Comparison of ENCODE assay signal across 11 cellular contexts in the genomic region with DNA sequence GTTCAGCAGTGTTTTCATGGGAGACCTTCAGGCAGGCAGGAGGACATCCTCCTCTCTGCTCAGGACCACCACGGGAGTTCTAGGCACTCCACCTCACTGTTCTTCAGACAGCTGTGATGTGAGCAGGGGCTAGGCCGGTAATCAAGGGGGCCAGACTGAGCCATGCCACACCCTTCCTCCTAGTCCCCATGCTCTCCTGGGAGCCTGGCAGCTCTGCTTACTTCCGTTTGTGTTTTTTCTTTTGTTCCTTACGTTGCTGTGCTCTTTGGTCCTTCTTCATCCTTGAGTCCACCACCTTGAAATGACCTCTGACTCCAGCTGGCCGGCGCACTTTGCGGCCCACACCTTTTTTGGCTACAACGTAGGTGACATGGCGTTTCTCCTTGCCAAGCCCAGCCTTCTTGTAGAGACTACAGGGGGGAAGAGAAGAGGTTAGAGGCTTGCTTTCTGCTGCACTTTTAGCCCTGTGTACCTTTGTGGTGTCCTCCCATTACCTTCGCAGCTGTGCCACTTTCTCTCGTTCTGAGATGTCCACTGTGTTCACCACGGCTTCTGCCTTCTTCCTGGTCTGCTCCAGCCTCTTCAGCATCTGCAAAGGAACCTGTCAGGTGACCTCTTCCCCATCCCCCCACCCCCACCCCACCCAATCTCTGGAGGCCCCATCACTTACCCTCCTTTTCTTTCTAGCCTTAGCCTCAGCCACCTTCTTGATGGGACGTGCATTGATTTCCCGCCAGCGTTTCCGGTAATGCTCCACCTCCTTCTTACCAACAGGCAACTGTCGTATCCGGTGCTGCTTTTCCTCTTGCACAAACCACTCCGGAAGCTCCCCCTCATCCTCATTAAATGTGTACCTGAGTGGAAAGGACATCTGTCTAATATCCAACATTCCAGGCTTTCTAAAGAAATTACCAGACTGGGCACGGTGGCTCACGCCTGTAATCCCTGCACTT. TPM values are rescaled to one million over a fixed set of nuclear protein-coding genes. Genes with fewer than 3 reads are reported as not detected.
DNase-seq lines count a peak whose midpoint lies in the region; ATAC-seq, FAIRE-seq and TF ChIP-seq lines count a peak whose summit lies in the region.
"Had no signal": no experiment of that assay in that cellular context is flagged by ENCODE, and none has a peak within 500 bp of the region (broad histone marks: within the 10 kb centered on the region; RNA-seq: fewer than 3 reads in every experiment).

No MANE protein-coding gene starts in this region.

- RAD21 ChIA-PET in GM12878 (lab: Charles Lee; ENCODE audit: unreplicated experiment) = no interaction called here

- POLR2A ChIA-PET in GM12878 (lab: Charles Lee) = interaction anchor here (0.5 to 1.0 kb wide), 2 partner anchors 20 to 22 kb away, joined by 3 to 5 read pairs; no protein-coding TSS in a partner anchor

- peaks cover 48% of the 10 kb centered on the region for H3K36me3 Mint-ChIP-seq in memory B cell

- H3K9me3 Mint-ChIP-seq in memory B cell = no peaks in the 10 kb centered on the region

- TF ChIP-seq CTCF in GM12878 (IDR thresholded peaks at IDR 0.05 in 2 of 3, conservative IDR thresholded peaks at IDR 0.05 in 1 of 3; ENCODE audit: control insufficient read depth in 2 of 3, extremely low read depth in 1 of 3, insufficient read depth in 1 of 3, low read depth in 3 of 3, low read length in 3 of 3) (no peak), WERI-Rb-1 (IDR thresholded peaks at IDR 0.05; ENCODE audit: low read depth, low read length) (no peak), vagina (IDR thresholded peaks at IDR 0.05) (no peak)

- peak overlapping the region; percentile 60 for H3K9ac ChIP-seq in BLaER1
- H3K9ac ChIP-seq in GM12878 (ENCODE audit: control insufficient read depth, insufficient read depth, low read length) = no peak overlapping the region

- no peaks in the 10 kb centered on the region; the same call in 1 of the 2 replicates for H3K79me2 ChIP-seq in GM12878 (ENCODE audit: control insufficient read depth, insufficient read depth, low read length)

- H3K27ac ChIP-seq in BLaER1 = peak overlapping the region; percentile 82
- H3K27ac ChIP-seq in GM12878 (ENCODE audit: control insufficient read depth, insufficient read depth) = no peak overlapping the region
- H3K27ac ChIP-seq in WERI-Rb-1 = no peak overlapping the region
- H3K27ac ChIP-seq in vagina = no peak overlapping the region

- H2AFZ ChIP-seq in GM12878 (ENCODE audit: control insufficient read depth, low read depth, low read length) = no peak overlapping the region

- peak overlapping the region; percentile 31 for H3K4me3 Mint-ChIP-seq in memory B cell

- peaks cover 67% of the 10 kb centered on the region for H4K20me1 ChIP-seq in BLaER1
- no peaks in the 10 kb centered on the region; the same call in 1 of the 2 replicates for H4K20me1 ChIP-seq in GM12878 (ENCODE audit: control insufficient read depth, insufficient read depth)

- H3K27ac Mint-ChIP-seq in memory B cell = peak overlapping the region; percentile 70

- in situ Hi-C loops in GM12878 (cut with MboI) = no loop called here

- H3K9me3 ChIP-seq in BLaER1 (no peaks in the 10 kb centered on the region), GM12878 (replicated peaks; ENCODE audit: control insufficient read depth, insufficient read depth, low read length) (no peaks in the 10 kb centered on the region), WERI-Rb-1 (ENCODE audit: severe bottlenecking) (no peaks in the 10 kb centered on the region), vagina (no peaks in the 10 kb centered on the region)
- H3K9me3 ChIP-seq: Peyer's patch had no signal

- H3K4me3 ChIP-seq in BLaER1 (peak overlapping the region; percentile 54), GM12878 (no peak overlapping the region), WERI-Rb-1 (ENCODE audit: low read depth, low read length) (no peak overlapping the region), vagina (no peak overlapping the region)
- H3K4me3 ChIP-seq: Peyer's patch had no signal

- peak; percentile 44 for TF ChIP-seq POLR2A in GM12878 (IDR thresholded peaks at IDR 0.05; ENCODE audit: low read depth, low read length)
- no peak for TF ChIP-seq POLR2A in vagina (IDR thresholded peaks at IDR 0.05)

- intact Hi-C loops in GM12878 (cut with micrococcal nuclease; ENCODE audit: unreplicated experiment) = no loop called here
- intact Hi-C loops in vagina (cut with DNase I) = no loop called here

- H3K4me1 Mint-ChIP-seq in memory B cell = peaks cover 33% of the 10 kb centered on the region

- H3K4me1 ChIP-seq in BLaER1 (peaks cover 68% of the 10 kb centered on the region), GM12878 (ENCODE audit: control insufficient read depth, insufficient read depth, low read length) (no peaks in the 10 kb centered on the region), vagina (no peaks in the 10 kb centered on the region)
- H3K4me1 ChIP-seq: Peyer's patch had no signal

- TF ChIP-seq EP300 in GM12878 (IDR thresholded peaks at IDR 0.05; ENCODE audit: borderline replicate concordance in 1 of 2, control insufficient read depth in 1 of 2, low read depth in 2 of 2, low read length in 2 of 2) = no peak

- no peaks in the 10 kb centered on the region for H3K27me3 ChIP-seq in BLaER1
- H3K27me3 ChIP-seq in GM12878 (replicated peaks in 1 of 2; ENCODE audit: control insufficient read depth in 2 of 2, insufficient read depth in 2 of 2, low read length in 1 of 2) = no peaks in the 10 kb centered on the region
- no peaks in the 10 kb centered on the region for H3K27me3 ChIP-seq in WERI-Rb-1 (ENCODE audit: insufficient read depth, low read depth, severe bottlenecking)
- H3K27me3 ChIP-seq in vagina = no peaks in the 10 kb centered on the region
- H3K27me3 ChIP-seq: Peyer's patch had no signal

- H3K27me3 Mint-ChIP-seq in memory B cell = no peaks in the 10 kb centered on the region

- H3K36me3 ChIP-seq in BLaER1 (peaks cover 100% of the 10 kb centered on the region), GM12878 (ENCODE audit: control insufficient read depth in 2 of 2, insufficient read depth in 2 of 2, low read length in 1 of 2) (peaks cover 43 to 49% of the 10 kb centered on the region in 2 experiments), WERI-Rb-1 (peaks cover 97% of the 10 kb centered on the region), vagina (peaks cover 5 to 87% of the 10 kb centered on the region in 2 donors)

- no peak for TF ChIP-seq RAD21 in GM12878 (IDR thresholded peaks at IDR 0.05; ENCODE audit: insufficient read depth, low read depth, low read length)

- CTCF ChIA-PET in GM12878 (lab: Yijun Ruan, JAX) = interaction anchor here (1.6 kb wide), 1 partner anchor 8 kb away, joined by 4 read pairs; no protein-coding TSS in a partner anchor

- 69% methylated on average over 20 of the region's 21 CpGs for WGBS in GM12878 (ENCODE audit: insufficient coverage, insufficient replicate concordance, low lambda C conversion rate, missing lambda C conversion rate)

- BruUV-seq in GM12878 (replicated peaks; lab: Mats Ljungman, UMichigan) = TSS peak; percentile 61

- DNase-seq in Kasumi-1 (lab: John Stamatoyannopoulos, UW) (peak; percentile 73 to 76), GM12878 (ENCODE audit: low read depth, low spot score) (no peak), memory B cell (ENCODE audit: low spot score in 2 of 2) (no peak), WERI-Rb-1 (no peak), NCI-H446 treated with DMSO at 0.1 percent for 48 hours (lab: John Stamatoyannopoulos, UW) (no peak), vagina (ENCODE audit: extremely low spot score in 2 of 2) (no peak)
- DNase-seq: COR-L47, Peyer's patch had no signal

- SMC1A ChIA-PET in GM12878 (lab: Charles Lee; ENCODE audit: uncharacterized antibody, unreplicated experiment) = no interaction called here

- no peak for FAIRE-seq in GM12878 (lab: Jason Lieb, UNC)
- FAIRE-seq: urothelium cell line had no signal

- ATAC-seq in GM12878 = no peak
- no peak for ATAC-seq in memory B cell (ENCODE audit: low read depth)
- ATAC-seq in GM18909 (IDR thresholded peaks at IDR 0.05; ENCODE audit: poor library complexity, unreplicated experiment) = no peak

- H3K4me2 ChIP-seq in BLaER1 (peak overlapping the region; percentile 89), GM12878 (ENCODE audit: control insufficient read depth, insufficient read depth) (no peak overlapping the region)

RNA-seq across cellular contexts. Expression of gene PSMC5, which starts 7.4 kb away (rescaled TPM):
- 22.1 and 23.5 TPM in 2 replicates for total RNA-seq in GM12878 (2013; cell fraction: nucleolus; rRNA removed)
- total RNA-seq in GM12878 (2014; rRNA removed) = 37.1 and 55.0 TPM in 2 replicates
- total RNA-seq in GM12878 (2014; rRNA removed; fragmentation: Illumina TruSeq; extraction: Trizol) = 89.0 and 89.2 TPM in 2 replicates
- total RNA-seq in GM12878 (2021) = 124 TPM in 2 replicates
- 126 TPM for polyA plus RNA-seq in GM12878 (2011; ENCODE audit: low read depth)
- 119 and 156 TPM in 2 replicates for polyA plus RNA-seq in GM12878 (2011; rRNA removed)
- 138 and 186 TPM in 2 replicates for polyA plus RNA-seq in GM12878 (2011; cell fraction: cytosol; rRNA removed)
- polyA plus RNA-seq in GM12878 (2011; cell fraction: nucleus; rRNA removed) = 164 and 221 TPM in 2 replicates
- 91.7 and 106 TPM in 2 replicates for polyA plus RNA-seq in GM12878 (2012)
- 139 TPM in 2 replicates for polyA plus RNA-seq in GM12878 (2014; fragmentation: Illumina TruSeq; extraction: Trizol)
- polyA plus RNA-seq in GM12878 (2014; fragmentation: Nextera tagmentation; extraction: Ambion mirVana) = 100 to 1,000 TPM; 115 to 266 TPM
- 164 and 173 TPM in 2 replicates for polyA plus RNA-seq in GM12878 (2014; rRNA removed)
- 100 to 1,000 TPM; 212 to 214 TPM for polyA plus RNA-seq in GM12878 (2016; fragmentation: Nextera tagmentation; extraction: Ambion mirVana)
- polyA minus RNA-seq in GM12878 (2011; rRNA and poly(A)+ RNA removed) = 163 and 225 TPM in 2 replicates
- polyA minus RNA-seq in GM12878 (2011; cell fraction: cytosol; rRNA and poly(A)+ RNA removed) = 43.6 and 75.5 TPM in 2 replicates
- 51.3 and 89.6 TPM in 2 replicates for polyA minus RNA-seq in GM12878 (2011; cell fraction: nucleus; rRNA and poly(A)+ RNA removed)
- 92.3 TPM for total RNA-seq in vagina

RNA-seq across cellular contexts. Expression of gene FTSJ3, which starts 7.6 kb away (rescaled TPM):
- total RNA-seq in GM12878 (2013; cell fraction: nucleolus; rRNA removed) = 40.8 and 50.2 TPM in 2 replicates
- total RNA-seq in GM12878 (2014; rRNA removed) (48.9 and 57.5 TPM in 2 replicates), GM12878 (2014; rRNA removed; fragmentation: Illumina TruSeq; extraction: Trizol) (46.9 and 47.0 TPM in 2 replicates), GM12878 (2021) (46.7 and 54.0 TPM in 2 replicates), vagina (44.7 TPM)
- polyA plus RNA-seq in GM12878 (2011; ENCODE audit: low read depth) = 24.1 TPM
- polyA plus RNA-seq in GM12878 (2011; rRNA removed) (35.9 and 38.4 TPM in 2 replicates), GM12878 (2014; fragmentation: Illumina TruSeq; extraction: Trizol) (50.5 and 54.9 TPM in 2 replicates), GM12878 (2014; fragmentation: Nextera tagmentation; extraction: Ambion mirVana) (10 to 100 TPM; 17.2 to 34.2 TPM), GM12878 (2014; rRNA removed) (42.6 TPM in 2 replicates), GM12878 (2016; fragmentation: Nextera tagmentation; extraction: Ambion mirVana) (10 to 100 TPM; 71.0 to 79.2 TPM)
- 43.0 and 49.8 TPM in 2 replicates for polyA plus RNA-seq in GM12878 (2011; cell fraction: cytosol; rRNA removed)
- 54.7 and 75.9 TPM in 2 replicates for polyA plus RNA-seq in GM12878 (2011; cell fraction: nucleus; rRNA removed)
- 26.0 and 31.1 TPM in 2 replicates for polyA plus RNA-seq in GM12878 (2012)
- polyA minus RNA-seq in GM12878 (2011; rRNA and poly(A)+ RNA removed) = 50.1 and 55.0 TPM in 2 replicates
- 13.6 and 23.1 TPM in 2 replicates for polyA minus RNA-seq in GM12878 (2011; cell fraction: cytosol; rRNA and poly(A)+ RNA removed)
- 40.4 and 65.5 TPM in 2 replicates for polyA minus RNA-seq in GM12878 (2011; cell fraction: nucleus; rRNA and poly(A)+ RNA removed)

RNA-seq across cellular contexts. Expression of gene SMARCD2, which starts 22.6 kb away (rescaled TPM):
- 50.6 and 66.0 TPM in 2 replicates for total RNA-seq in GM12878 (2013; cell fraction: nucleolus; rRNA removed)
- 111 and 112 TPM in 2 replicates for total RNA-seq in GM12878 (2014; rRNA removed)
- total RNA-seq in GM12878 (2014; rRNA removed; fragmentation: Illumina TruSeq; extraction: Trizol) = 53.4 and 55.6 TPM in 2 replicates
- 95.3 and 97.9 TPM in 2 replicates for total RNA-seq in GM12878 (2021)
- polyA plus RNA-seq in GM12878 (2011; ENCODE audit: low read depth) = 34.4 TPM
- polyA plus RNA-seq in GM12878 (2011; rRNA removed) = 33.4 and 78.4 TPM in 2 replicates
- 64.8 and 68.5 TPM in 2 replicates for polyA plus RNA-seq in GM12878 (2011; cell fraction: cytosol; rRNA removed)
- 115 and 124 TPM in 2 replicates for polyA plus RNA-seq in GM12878 (2011; cell fraction: nucleus; rRNA removed)
- 58.5 and 59.6 TPM in 2 replicates for polyA plus RNA-seq in GM12878 (2012)
- polyA plus RNA-seq in GM12878 (2014; fragmentation: Illumina TruSeq; extraction: Trizol) = 56.1 and 71.5 TPM in 2 replicates
- polyA plus RNA-seq in GM12878 (2014; fragmentation: Nextera tagmentation; extraction: Ambion mirVana) = 1 to 10 TPM; 2.4 to 5.6 TPM
- polyA plus RNA-seq in GM12878 (2014; rRNA removed) = 72.7 and 80.6 TPM in 2 replicates
- polyA plus RNA-seq in GM12878 (2016; fragmentation: Nextera tagmentation; extraction: Ambion mirVana) = 10 to 100 TPM; 13.7 to 47.8 TPM
- 70.7 and 72.3 TPM in 2 replicates for polyA minus RNA-seq in GM12878 (2011; rRNA and poly(A)+ RNA removed)
- 20.0 and 38.9 TPM in 2 replicates for polyA minus RNA-seq in GM12878 (2011; cell fraction: cytosol; rRNA and poly(A)+ RNA removed)
- 44.1 and 77.4 TPM in 2 replicates for polyA minus RNA-seq in GM12878 (2011; cell fraction: nucleus; rRNA and poly(A)+ RNA removed)
- total RNA-seq in vagina = 146 TPM

RNA-seq across cellular contexts. Expression of gene DDX42, which starts 45.9 kb away (rescaled TPM):
- total RNA-seq in GM12878 (2013; cell fraction: nucleolus; rRNA removed) = 272 and 296 TPM in 2 replicates
- total RNA-seq in GM12878 (2014; rRNA removed) = 55.4 and 67.6 TPM in 2 replicates
- 75.3 and 78.3 TPM in 2 replicates for total RNA-seq in GM12878 (2014; rRNA removed; fragmentation: Illumina TruSeq; extraction: Trizol)
- 92.9 and 109 TPM in 2 replicates for total RNA-seq in GM12878 (2021)
- 59.2 TPM for polyA plus RNA-seq in GM12878 (2011; ENCODE audit: low read depth)
- polyA plus RNA-seq in GM12878 (2011; rRNA removed) = 127 and 154 TPM in 2 replicates
- 51.1 and 58.4 TPM in 2 replicates for polyA plus RNA-seq in GM12878 (2011; cell fraction: cytosol; rRNA removed)
- 302 and 333 TPM in 2 replicates for polyA plus RNA-seq in GM12878 (2011; cell fraction: nucleus; rRNA removed)
- polyA plus RNA-seq in GM12878 (2012) = 72.2 and 82.1 TPM in 2 replicates
- polyA plus RNA-seq in GM12878 (2014; fragmentation: Illumina TruSeq; extraction: Trizol) = 147 and 173 TPM in 2 replicates
- polyA plus RNA-seq in GM12878 (2014; fragmentation: Nextera tagmentation; extraction: Ambion mirVana) = 10 to 100 TPM; 14.6 to 33.7 TPM
- polyA plus RNA-seq in GM12878 (2014; rRNA removed) = 104 and 122 TPM in 2 replicates
- 10 to 100 TPM; 31.3 to 39.6 TPM for polyA plus RNA-seq in GM12878 (2016; fragmentation: Nextera tagmentation; extraction: Ambion mirVana)
- 65.5 and 88.9 TPM in 2 replicates for polyA minus RNA-seq in GM12878 (2011; rRNA and poly(A)+ RNA removed)
- polyA minus RNA-seq in GM12878 (2011; cell fraction: cytosol; rRNA and poly(A)+ RNA removed) = 25.4 and 26.9 TPM in 2 replicates
- polyA minus RNA-seq in GM12878 (2011; cell fraction: nucleus; rRNA and poly(A)+ RNA removed) = 65.3 and 90.2 TPM in 2 replicates
- total RNA-seq in vagina = 121 TPM

RNA-seq across cellular contexts. Expression of gene CCDC47, which starts 46.5 kb away (rescaled TPM):
- 75.2 and 76.4 TPM in 2 replicates for total RNA-seq in GM12878 (2013; cell fraction: nucleolus; rRNA removed)
- 41.3 and 44.3 TPM in 2 replicates for total RNA-seq in GM12878 (2014; rRNA removed)
- 70.5 and 79.2 TPM in 2 replicates for total RNA-seq in GM12878 (2014; rRNA removed; fragmentation: Illumina TruSeq; extraction: Trizol)
- total RNA-seq in GM12878 (2021) = 59.2 and 63.9 TPM in 2 replicates
- 38.9 TPM for polyA plus RNA-seq in GM12878 (2011; ENCODE audit: low read depth)
- polyA plus RNA-seq in GM12878 (2011; rRNA removed) = 67.9 and 92.7 TPM in 2 replicates
- polyA plus RNA-seq in GM12878 (2011; cell fraction: cytosol; rRNA removed) = 32.4 and 34.2 TPM in 2 replicates
- 23.8 and 24.3 TPM in 2 replicates for polyA plus RNA-seq in GM12878 (2011; cell fraction: nucleus; rRNA removed)
- polyA plus RNA-seq in GM12878 (2012) = 43.0 and 51.1 TPM in 2 replicates
- polyA plus RNA-seq in GM12878 (2014; fragmentation: Illumina TruSeq; extraction: Trizol) = 81.4 and 108 TPM in 2 replicates
- 10 to 100 TPM; 13.6 to 17.4 TPM for polyA plus RNA-seq in GM12878 (2014; fragmentation: Nextera tagmentation; extraction: Ambion mirVana)
- 52.2 and 56.8 TPM in 2 replicates for polyA plus RNA-seq in GM12878 (2014; rRNA removed)
- polyA plus RNA-seq in GM12878 (2016; fragmentation: Nextera tagmentation; extraction: Ambion mirVana) = 10 to 100 TPM; 55.8 to 61.0 TPM
- 51.8 and 78.9 TPM in 2 replicates for polyA minus RNA-seq in GM12878 (2011; rRNA and poly(A)+ RNA removed)
- polyA minus RNA-seq in GM12878 (2011; cell fraction: cytosol; rRNA and poly(A)+ RNA removed) = 18.8 and 25.7 TPM in 2 replicates
- polyA minus RNA-seq in GM12878 (2011; cell fraction: nucleus; rRNA and poly(A)+ RNA removed) = 12.6 and 20.8 TPM in 2 replicates
- total RNA-seq in vagina = 66.5 TPM

Comparison
In these comparisons a context has a peak if more than half of its experiments do, and no peak if none do; other contexts are left out.
1. DNase-seq: peak in Kasumi-1 (2 of 2); none in GM12878 (single experiment), memory B cell (0 of 2), WERI-Rb-1 (single experiment), NCI-H446 treated with DMSO at 0.1 percent for 48 hours (single experiment) and vagina (0 of 2).